20 cellular contexts compared by ENCODE assay signal in genomic region chr12:64685076-64685475, GRCh38.
DNase-seq lines count a peak whose midpoint lies in the region; ATAC-seq and TF ChIP-seq lines count a peak whose summit lies in the region.
"Had no signal": no experiment of that assay in that cellular context is flagged by ENCODE, and none has a peak within 500 bp of the region (broad histone marks: within the 10 kb centered on the region; RNA-seq: fewer than 3 reads in every experiment).

No MANE protein-coding gene starts in this region.

- H3K27ac ChIP-seq in VCaP = peak overlapping the region; percentile 90
- peak overlapping the region in 3 of 4 donors; percentile 13 to 43 (median 30) for H3K27ac ChIP-seq in gastroesophageal sphincter
- peak overlapping the region; percentile 1 to 72 (median 28) for H3K27ac ChIP-seq in upper lobe of left lung
- H3K27ac ChIP-seq: breast epithelium, dorsolateral prefrontal cortex, RWPE1, thyroid gland had no signal

- peaks cover 73% of the 10 kb centered on the region for H3K4me1 Mint-ChIP-seq in nephron progenitor cell

- H3K27me3 ChIP-seq in gastroesophageal sphincter = no peaks in the 10 kb centered on the region
- no peaks in the 10 kb centered on the region for H3K27me3 ChIP-seq in upper lobe of left lung
- H3K27me3 ChIP-seq: BE2C, breast epithelium, dorsolateral prefrontal cortex, esophagus squamous epithelium, heart left ventricle, thyroid gland had no signal

- TF ChIP-seq CTCF in VCaP (conservative IDR thresholded peaks at IDR 0.05) (no peak), gastroesophageal sphincter (IDR thresholded peaks at IDR 0.05) (no peak), upper lobe of left lung (IDR thresholded peaks at IDR 0.05) (no peak), nephron progenitor cell (IDR thresholded peaks at IDR 0.05) (no peak)

- peaks cover 47% of the 10 kb centered on the region for H3K36me3 Mint-ChIP-seq in nephron progenitor cell (ENCODE audit: low read depth)

- H3K36me3 ChIP-seq in gastroesophageal sphincter = peaks cover 0 to 24% of the 10 kb centered on the region in 2 donors
- peaks cover 4 to 39% (median 16%) of the 10 kb centered on the region in 4 donors for H3K36me3 ChIP-seq in upper lobe of left lung
- H3K36me3 ChIP-seq: breast epithelium, thyroid gland had no signal

- 95 to 98% methylated on average over 6 of the region's 6 CpGs for WGBS in gastroesophageal sphincter (ENCODE audit: low coverage in 1 of 2), 2 donors
- WGBS in upper lobe of left lung, 2 donors = 88 to 97% methylated on average over 6 of the region's 6 CpGs

- H3K4me3 ChIP-seq in gastroesophageal sphincter = no peak overlapping the region
- no peak overlapping the region for H3K4me3 ChIP-seq in upper lobe of left lung
- H3K4me3 ChIP-seq: breast epithelium, dorsolateral prefrontal cortex, esophagus squamous epithelium, heart left ventricle, thyroid gland had no signal

- TF ChIP-seq POLR2A in gastroesophageal sphincter (IDR thresholded peaks at IDR 0.05) = no peak
- TF ChIP-seq POLR2A in upper lobe of left lung (IDR thresholded peaks at IDR 0.05) = no peak

- H3K4me1 ChIP-seq in gastroesophageal sphincter (peaks cover 8 to 83% (median 38%) of the 10 kb centered on the region in 3 donors), upper lobe of left lung (peaks cover 28 to 48% (median 35%) of the 10 kb centered on the region in 4 donors)
- H3K4me1 ChIP-seq: breast epithelium had no signal

- H3K9me3 Mint-ChIP-seq in nephron progenitor cell = no peaks in the 10 kb centered on the region

- no peak overlapping the region for H3K4me3 Mint-ChIP-seq in nephron progenitor cell

- no peaks in the 10 kb centered on the region for H3K9me3 ChIP-seq in gastroesophageal sphincter
- no peaks in the 10 kb centered on the region for H3K9me3 ChIP-seq in upper lobe of left lung
- H3K9me3 ChIP-seq: BE2C, breast epithelium, esophagus squamous epithelium, heart left ventricle, thyroid gland had no signal

- TF ChIP-seq EP300 in gastroesophageal sphincter (IDR thresholded peaks at IDR 0.05) (no peak), upper lobe of left lung (IDR thresholded peaks at IDR 0.05) (no peak)

- peak; percentile 18 for DNase-seq in stimulated activated CD4-positive, alpha-beta T cell treated with anti-CD3 and anti-CD28 coated beads, Interleukin-4, amount 100 ng/mL, for 1 hour
- DNase-seq in stimulated activated CD4-positive, alpha-beta T cell treated with anti-CD3 and anti-CD28 coated beads, Interleukin-1b, Interleukin-23, amount 100 ng/mL, for 48 hours = no peak
- no peak for DNase-seq in upper lobe of left lung
- DNase-seq in hepatic stellate cell (ENCODE audit: low spot score) = no peak
- DNase-seq in nephron progenitor cell = no peak
- DNase-seq: BE2C, dorsolateral prefrontal cortex, esophagus squamous epithelium, H7, heart left ventricle, islet precursor cell, Kasumi-1, NCI-H1417 treated with DMSO at 0.1 percent for 48 hours, NCI-H2171 treated with DMSO at 0.1 percent for 48 hours, thyroid gland had no signal

- no peaks in the 10 kb centered on the region for H3K27me3 Mint-ChIP-seq in nephron progenitor cell (ENCODE audit: low read depth, poor library complexity)

- no peak overlapping the region for H3K27ac Mint-ChIP-seq in nephron progenitor cell

- ATAC-seq in gastroesophageal sphincter = no peak
- no peak for ATAC-seq in upper lobe of left lung (ENCODE audit: low FRiP score in 2 of 2)
- ATAC-seq: heart left ventricle, right cardiac atrium had no signal

Comparison
In these comparisons a context has a peak if more than half of its experiments do, and no peak if none do; other contexts are left out.
1. H3K27ac ChIP-seq: peak in every context shown above with its lines; median percentile 90 in VCaP; 30 in gastroesophageal sphincter; 28 in upper lobe of left lung.